ENCODE assay signal across 6 cellular contexts in the genomic region with DNA sequence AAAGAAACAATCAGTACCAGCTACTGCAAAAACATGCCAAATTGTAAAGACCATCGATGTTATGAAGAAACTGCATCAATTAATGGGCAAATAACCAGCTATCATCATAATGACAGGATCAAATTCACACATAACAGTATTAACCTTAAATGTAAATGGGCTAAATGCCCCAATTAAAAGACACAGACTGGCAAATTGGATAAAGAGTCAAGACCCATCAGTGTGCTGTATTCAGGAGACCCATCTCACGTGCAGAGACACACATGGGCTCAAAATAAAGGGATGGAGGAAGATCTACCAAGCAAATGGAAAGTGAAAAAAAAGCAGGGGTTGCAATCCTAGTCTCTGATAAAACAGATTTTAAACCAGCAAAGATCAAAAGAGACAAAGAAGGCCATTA. TPM values are rescaled to one million over a fixed set of nuclear protein-coding genes. Genes with fewer than 3 reads are reported as not detected.
DNase-seq lines count a peak whose midpoint lies in the region; ATAC-seq, FAIRE-seq and TF ChIP-seq lines count a peak whose summit lies in the region.
"Not testable (repeated sequence)": the region's sequence is repeated elsewhere in the genome, so short reads cannot be mapped to it uniquely, and the experiment has no call there.

No MANE protein-coding gene starts in this region.

- not testable (repeated sequence) for BruUV-seq in K562 (replicated peaks; lab: Mats Ljungman, UMichigan)

- H3K4me3 Mint-ChIP-seq in activated T-cell treated with anti-CD3 and anti-CD28 coated beads, Interleukin-2, amount 50 U/mL, for 72 hours; progenitor cell of endocrine pancreas (ENCODE audit: low read depth); stimulated activated naive B cell treated with anti-CD40 and anti-IgM and Interleukin-4, amounts not matched to agents 10 μg/mL and 1 μg/mL and 100 μg/mL, for 72 hours: not testable (repeated sequence)
- peak overlapping the region; percentile 77 for H3K4me3 Mint-ChIP-seq in endothelial cell (ENCODE audit: unreplicated experiment)

- not testable (repeated sequence) for H3K4me2 ChIP-seq in K562 (ENCODE audit: insufficient read depth, low read length)

- 18% methylated on average over 2 of the region's 2 CpGs for WGBS in K562 (ENCODE audit: insufficient coverage, low coverage, missing lambda C conversion rate)

- not testable (repeated sequence) for H3K4me1 ChIP-seq in HEK293 (ENCODE audit: control insufficient read depth, insufficient read depth, low read length); K562 (replicated peaks in 1 of 2; ENCODE audit: control insufficient read depth in 2 of 2, insufficient read depth in 2 of 2, low read length in 2 of 2)

- not testable (repeated sequence) for H3K4me1 Mint-ChIP-seq in activated T-cell treated with anti-CD3 and anti-CD28 coated beads, Interleukin-2, amount 50 U/mL, for 72 hours (ENCODE audit: low read depth); endothelial cell (ENCODE audit: unreplicated experiment); progenitor cell of endocrine pancreas (ENCODE audit: low read depth)
- peaks cover 23 to 29% of the 10 kb centered on the region in 2 donors for H3K4me1 Mint-ChIP-seq in stimulated activated naive B cell treated with anti-CD40 and anti-IgM and Interleukin-4, amounts not matched to agents 10 μg/mL and 1 μg/mL and 100 μg/mL, for 72 hours

- peak overlapping the region; percentile 8 for H3K27ac Mint-ChIP-seq in activated T-cell treated with anti-CD3 and anti-CD28 coated beads, Interleukin-2, amount 50 U/mL, for 72 hours
- H3K27ac Mint-ChIP-seq in endothelial cell (ENCODE audit: unreplicated experiment): not testable (repeated sequence)
- H3K27ac Mint-ChIP-seq in progenitor cell of endocrine pancreas: peak overlapping the region; percentile 49
- peak overlapping the region; percentile 16 for H3K27ac Mint-ChIP-seq in stimulated activated naive B cell treated with anti-CD40 and anti-IgM and Interleukin-4, amounts not matched to agents 10 μg/mL and 1 μg/mL and 100 μg/mL, for 72 hours

- not testable (repeated sequence) for H3K27me3 ChIP-seq in K562 (ENCODE audit: control insufficient read depth in 2 of 2, insufficient read depth in 2 of 2, low read length in 2 of 2)

- not testable (repeated sequence) for H3K27ac ChIP-seq in HEK293 (ENCODE audit: extremely low read depth, low read depth, low read length); K562 (ENCODE audit: extremely low read depth, low read depth, low read length)

- intact Hi-C loops in K562 (cut with micrococcal nuclease): not testable (repeated sequence)

- not testable (repeated sequence) for H3K79me2 ChIP-seq in K562 (ENCODE audit: control insufficient read depth, insufficient read depth, low read length)

- not testable (repeated sequence) for H2AFZ ChIP-seq in K562 (ENCODE audit: low read depth, low read length)

- not testable (repeated sequence) for H3K9ac ChIP-seq in K562 (ENCODE audit: insufficient read depth in 1 of 2, low read depth in 2 of 2, low read length in 2 of 2)

- ATAC-seq in activated T-cell treated with anti-CD3 and anti-CD28 coated beads, Interleukin-2, amount 50 U/mL, for 72 hours (replicated peaks in 1 of 2); K562; stimulated activated naive B cell treated with anti-CD40 and anti-IgM and Interleukin-4, amounts not matched to agents 10 μg/mL and 1 μg/mL and 100 μg/mL, for 72 hours (replicated peaks): not testable (repeated sequence)

- in situ Hi-C loops in K562 (cut with MboI): not testable (repeated sequence)

- not testable (repeated sequence) for TF ChIP-seq POLR2A in K562 (conservative IDR thresholded peaks at IDR 0.05)

- not testable (repeated sequence) for H3K4me3 ChIP-seq in HEK293 (ENCODE audit: low read depth, low read length); K562

- H3K27me3 Mint-ChIP-seq in activated T-cell treated with anti-CD3 and anti-CD28 coated beads, Interleukin-2, amount 50 U/mL, for 72 hours (ENCODE audit: low read depth); endothelial cell (ENCODE audit: unreplicated experiment); progenitor cell of endocrine pancreas; stimulated activated naive B cell treated with anti-CD40 and anti-IgM and Interleukin-4, amounts not matched to agents 10 μg/mL and 1 μg/mL and 100 μg/mL, for 72 hours: not testable (repeated sequence)

- not testable (repeated sequence) for FAIRE-seq in K562 (lab: Jason Lieb, UNC)

- H4K20me1 ChIP-seq in K562 (replicated peaks; ENCODE audit: control insufficient read depth, insufficient read depth, low read length): not testable (repeated sequence)

- not testable (repeated sequence) for H3K9me3 ChIP-seq in HEK293 (ENCODE audit: control insufficient read depth, insufficient read depth, low read depth, low read length); K562 (replicated peaks; ENCODE audit: control insufficient read depth, insufficient read depth, low read depth, low read length)

- H3K36me3 ChIP-seq in HEK293 (ENCODE audit: control insufficient read depth in 2 of 2, insufficient read depth in 1 of 2, low read length in 2 of 2): peaks cover 0 to 12% of the 10 kb centered on the region in 2 experiments; a peak in 2 of 3 replicates
- not testable (repeated sequence) for H3K36me3 ChIP-seq in K562 (ENCODE audit: control insufficient read depth, insufficient read depth, low read length)

- H3K9me1 ChIP-seq in K562 (ENCODE audit: control insufficient read depth, insufficient read depth, low read length): not testable (repeated sequence)

- not testable (repeated sequence) for TF ChIP-seq RAD21 in K562 (CRISPR knock-in tag; conservative IDR thresholded peaks at IDR 0.05 in 1 of 2, IDR thresholded peaks at IDR 0.05 in 1 of 2)

- TF ChIP-seq EP300 in K562 (IDR thresholded peaks at IDR 0.05; ENCODE audit: low read length): not testable (repeated sequence)

- not testable (repeated sequence) for DNase-seq in activated T-cell treated with anti-CD3 and anti-CD28 coated beads, Interleukin-2, amount 50 U/mL, for 72 hours; K562 (ENCODE audit: extremely low read depth in 1 of 4, low spot score in 3 of 4); endothelial cell (ENCODE audit: low spot score); progenitor cell of endocrine pancreas (ENCODE audit: low spot score, unreplicated experiment); stimulated activated naive B cell treated with anti-CD40 and anti-IgM and Interleukin-4, amounts not matched to agents 10 μg/mL and 1 μg/mL and 100 μg/mL, for 72 hours

- H3K36me3 Mint-ChIP-seq in activated T-cell treated with anti-CD3 and anti-CD28 coated beads, Interleukin-2, amount 50 U/mL, for 72 hours (ENCODE audit: insufficient read depth in 2 of 2): peaks cover 12 to 29% of the 10 kb centered on the region in 2 donors
- H3K36me3 Mint-ChIP-seq in endothelial cell (ENCODE audit: low read depth, unreplicated experiment) (peaks cover 43% of the 10 kb centered on the region), progenitor cell of endocrine pancreas (ENCODE audit: insufficient read depth) (peaks cover 55% of the 10 kb centered on the region)
- H3K36me3 Mint-ChIP-seq in stimulated activated naive B cell treated with anti-CD40 and anti-IgM and Interleukin-4, amounts not matched to agents 10 μg/mL and 1 μg/mL and 100 μg/mL, for 72 hours: peaks cover 14 to 44% of the 10 kb centered on the region in 2 donors

- not testable (repeated sequence) for TF ChIP-seq CTCF in HEK293 (tag by site-specific recombination; IDR thresholded peaks at IDR 0.05); K562 (IDR thresholded peaks at IDR 0.05 in 2 of 3, conservative IDR thresholded peaks at IDR 0.05 in 1 of 3; ENCODE audit: insufficient read depth in 2 of 3, low read depth in 1 of 3, low read length in 3 of 3); endothelial cell (IDR thresholded peaks at IDR 0.05; ENCODE audit: unreplicated experiment); progenitor cell of endocrine pancreas (IDR thresholded peaks at IDR 0.05; ENCODE audit: unreplicated experiment)

- not testable (repeated sequence) for H3K9me3 Mint-ChIP-seq in activated T-cell treated with anti-CD3 and anti-CD28 coated beads, Interleukin-2, amount 50 U/mL, for 72 hours; endothelial cell (ENCODE audit: unreplicated experiment); stimulated activated naive B cell treated with anti-CD40 and anti-IgM and Interleukin-4, amounts not matched to agents 10 μg/mL and 1 μg/mL and 100 μg/mL, for 72 hours
- H3K9me3 Mint-ChIP-seq in progenitor cell of endocrine pancreas (ENCODE audit: low read depth): peaks cover 46% of the 10 kb centered on the region

- CTCF ChIA-PET in HEK293 (lab: Yijun Ruan, JAX): interaction anchor here (0.6 kb wide), 1 partner anchor 17 kb away, joined by 3 read pairs; no protein-coding TSS in a partner anchor
- CTCF ChIA-PET in K562 (lab: Yijun Ruan, JAX; ENCODE audit: low intra/inter-chr PET ratio): not testable (repeated sequence)

- POLR2A ChIA-PET in HEK293 (lab: Yijun Ruan, JAX); K562 (lab: Yijun Ruan, JAX): not testable (repeated sequence)

RNA-seq across cellular contexts. Expression of gene SCMH1, which starts 35.1 kb away (rescaled TPM):
- 10 to 100 TPM; 28.5 to 28.8 TPM for total RNA-seq in activated T-cell treated with anti-CD3 and anti-CD28 coated beads, Interleukin-2, amount 50 U/mL, for 72 hours
- total RNA-seq in K562 (2011; cell fraction: chromatin; rRNA removed; ENCODE audit: low replicate concordance): 86.3 and 90.3 TPM in 2 replicates
- 47.4 and 64.9 TPM in 2 replicates for total RNA-seq in K562 (2011; cell fraction: nucleolus; rRNA removed)
- total RNA-seq in K562 (2011; cell fraction: nucleoplasm; rRNA removed): 66.9 and 67.4 TPM in 2 replicates
- 26.8 and 30.5 TPM in 2 replicates for total RNA-seq in K562 (2014; rRNA removed)
- 19.2 and 19.8 TPM in 2 replicates for total RNA-seq in K562 (2014; rRNA removed; fragmentation: Illumina TruSeq; extraction: Trizol)
- total RNA-seq in K562 (2015; rRNA removed; fragmentation: Illumina TruSeq; extraction: Trizol): 24.3 and 27.6 TPM in 2 replicates
- 32.0 and 33.0 TPM in 2 replicates for total RNA-seq in K562 (2021)
- 32.3 and 37.6 TPM in 2 replicates for polyA plus RNA-seq in K562 (2011; rRNA removed)
- 35.5 and 35.8 TPM in 2 replicates for polyA plus RNA-seq in K562 (2011; cell fraction: cytosol; rRNA removed)
- 78.5 and 122 TPM in 2 replicates for polyA plus RNA-seq in K562 (2011; cell fraction: nucleus; rRNA removed)
- 26.6 and 40.9 TPM in 2 replicates for polyA plus RNA-seq in K562 (2012)
- 35.3 and 37.0 TPM in 2 replicates for polyA plus RNA-seq in K562 (2014; fragmentation: Illumina TruSeq; extraction: Trizol)
- polyA plus RNA-seq in K562 (2014; fragmentation: Nextera tagmentation; extraction: Ambion mirVana): 10 to 100 TPM in 1 of 2 experiments, 1 to 10 TPM in 1; 8.5 to 14.0 TPM
- polyA plus RNA-seq in K562 (2014; rRNA removed): 27.6 and 27.9 TPM in 2 replicates
- polyA minus RNA-seq in K562 (2011; rRNA and poly(A)+ RNA removed): 33.1 and 40.4 TPM in 2 replicates
- polyA minus RNA-seq in K562 (2011; cell fraction: cytosol; rRNA and poly(A)+ RNA removed): 16.2 and 17.2 TPM in 2 replicates
- 36.2 and 36.3 TPM in 2 replicates for polyA minus RNA-seq in K562 (2011; cell fraction: nucleus; rRNA and poly(A)+ RNA removed)
- 51.3 TPM for total RNA-seq in endothelial cell (ENCODE audit: unreplicated experiment)
- total RNA-seq in progenitor cell of endocrine pancreas: 55.4 and 57.6 TPM in 2 replicates
